8 cellular contexts compared by ENCODE assay signal in genomic region chr3:15098503-15099363, GRCh38.
A peak's percentile ranks its signal among the peaks of the same experiment; 100 is the strongest.
DNase-seq lines count a peak whose midpoint lies in the region; FAIRE-seq and TF ChIP-seq lines count a peak whose summit lies in the region.

RBSN (minus strand) TSS chr3:15099148; CDS start chr3:15096120, 3,028 bp downstream.

- peaks cover 14% of the 10 kb centered on the region for H3K36me3 Mint-ChIP-seq in nephron progenitor cell (ENCODE audit: low read depth)
- peaks cover 35% of the 10 kb centered on the region for H3K36me3 Mint-ChIP-seq in stimulated activated naive CD8-positive, alpha-beta T cell treated with anti-CD3 and anti-CD28 coated beads, Interleukin-15, Interleukin-2, amounts not matched to agents 100 ng/mL and 50 ng/mL, for 24 hours (ENCODE audit: low read depth)

- peaks cover 23% of the 10 kb centered on the region for H3K4me1 Mint-ChIP-seq in nephron progenitor cell
- peaks cover 27% of the 10 kb centered on the region for H3K4me1 Mint-ChIP-seq in stimulated activated naive CD8-positive, alpha-beta T cell treated with anti-CD3 and anti-CD28 coated beads, Interleukin-15, Interleukin-2, amounts not matched to agents 100 ng/mL and 50 ng/mL, for 24 hours (ENCODE audit: low read depth)

- H3K27ac Mint-ChIP-seq in nephron progenitor cell = peak within 1 kb of the TSS; percentile 75
- peak within 1 kb of the TSS; percentile 98 for H3K27ac Mint-ChIP-seq in stimulated activated naive CD8-positive, alpha-beta T cell treated with anti-CD3 and anti-CD28 coated beads, Interleukin-15, Interleukin-2, amounts not matched to agents 100 ng/mL and 50 ng/mL, for 24 hours

- TF ChIP-seq CTCF in nephron progenitor cell (IDR thresholded peaks at IDR 0.05) = no peak

- no peak for FAIRE-seq in H54 (lab: Jason Lieb, UNC)

- H3K9me3 Mint-ChIP-seq in nephron progenitor cell = no peaks in the 10 kb centered on the region
- no peaks in the 10 kb centered on the region for H3K9me3 Mint-ChIP-seq in stimulated activated naive CD8-positive, alpha-beta T cell treated with anti-CD3 and anti-CD28 coated beads, Interleukin-15, Interleukin-2, amounts not matched to agents 100 ng/mL and 50 ng/mL, for 24 hours

- peaks cover 15% of the 10 kb centered on the region for H3K27me3 Mint-ChIP-seq in nephron progenitor cell (ENCODE audit: low read depth, poor library complexity)
- peaks cover 12% of the 10 kb centered on the region for H3K27me3 Mint-ChIP-seq in stimulated activated naive CD8-positive, alpha-beta T cell treated with anti-CD3 and anti-CD28 coated beads, Interleukin-15, Interleukin-2, amounts not matched to agents 100 ng/mL and 50 ng/mL, for 24 hours

- peak; percentile 95 for DNase-seq in ELR (ENCODE audit: low read depth)
- DNase-seq in H54 (ENCODE audit: insufficient read length, low spot score) = peak; percentile 79
- peak; percentile 94 for DNase-seq in LoVo (ENCODE audit: low spot score)
- peak; percentile 72 for DNase-seq in SHP77 treated with DMSO at 0.1 percent for 48 hours (lab: John Stamatoyannopoulos, UW)
- DNase-seq in activated gamma-delta T cell (lab: John Stamatoyannopoulos, UW) = peak; percentile 96
- peak; percentile 85 for DNase-seq in fibroblast of the conjunctiva (ENCODE audit: low read depth)
- peak; percentile 94 for DNase-seq in nephron progenitor cell

- peak within 1 kb of the TSS; percentile 98 for H3K4me3 Mint-ChIP-seq in nephron progenitor cell
- peak within 1 kb of the TSS; percentile 94 for H3K4me3 Mint-ChIP-seq in stimulated activated naive CD8-positive, alpha-beta T cell treated with anti-CD3 and anti-CD28 coated beads, Interleukin-15, Interleukin-2, amounts not matched to agents 100 ng/mL and 50 ng/mL, for 24 hours

- TF ChIP-seq POLR2A in H54 (IDR thresholded peaks at IDR 0.05; ENCODE audit: low read depth, low read length) = peak; percentile 66

Comparison
In these comparisons a context has a peak if more than half of its experiments do, and no peak if none do; other contexts are left out.
1. Peak in every context shown above with its lines: DNase-seq.